In the genomic region with DNA sequence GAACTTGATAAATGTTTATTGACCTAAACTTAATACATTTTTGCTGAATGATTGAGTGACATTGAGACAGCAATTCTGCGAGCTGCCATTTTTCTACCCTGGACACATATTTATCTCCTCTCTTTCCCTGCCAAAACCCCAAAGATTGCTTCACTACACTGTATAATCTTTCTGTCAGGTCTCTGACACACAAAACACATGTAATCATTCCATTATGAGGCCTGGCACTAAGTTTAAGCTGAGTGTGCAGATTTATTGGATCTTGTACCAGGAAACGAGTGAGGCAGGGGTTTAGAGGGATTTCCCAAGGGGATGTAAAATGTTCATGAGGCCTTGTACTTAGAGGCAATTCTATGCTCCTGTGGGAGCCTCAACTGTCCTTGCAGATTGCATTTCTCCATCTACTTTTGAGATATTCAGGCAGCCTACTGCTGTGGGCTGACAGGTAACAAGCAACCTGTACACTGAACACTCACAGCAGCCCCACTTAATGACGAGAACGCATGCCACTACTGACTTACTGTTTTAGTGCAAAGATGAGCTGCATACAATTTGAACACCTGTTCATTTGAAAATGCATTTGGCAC, we compare ENCODE assay signal across 27 cellular contexts. TPM values are rescaled to one million over a fixed set of nuclear protein-coding genes. Genes with fewer than 3 reads are reported as not detected.
"Had no signal": no experiment of that assay in that cellular context is flagged by ENCODE, and none has a peak within 500 bp of the region (broad histone marks: within the 10 kb centered on the region; RNA-seq: fewer than 3 reads in every experiment).

No MANE protein-coding gene starts in this region.

- H3K4me1 ChIP-seq: breast epithelium had no signal

- H3K4me2 ChIP-seq: KMS-11, PC-9 had no signal

- H3K9me3 ChIP-seq: breast epithelium had no signal

- H3K36me3 ChIP-seq: breast epithelium had no signal

- ATAC-seq: activated T-cell treated with anti-CD3 and anti-CD28 coated beads, Interleukin-2, amount 50 U/mL, for 4 hours; activated T-helper 17 cell treated with anti-CD3 and anti-CD28 coated beads, Interleukin-2, amount 50 U/mL, for 72 hours; T-helper 17 cell; WTC11 had no signal

- H3K4me3 ChIP-seq: breast epithelium, PC-9 had no signal

- H3K4me3 Mint-ChIP-seq: activated CD4-positive, alpha-beta memory T cell treated with anti-CD3 and anti-CD28 coated beads for 36 hours; activated CD4-positive, alpha-beta T cell treated with anti-CD3 and anti-CD28 coated beads, Interleukin-2, amount 10 ng/mL, durations not matched to agents 7 days and 5 days; activated naive CD4-positive, alpha-beta T cell treated with anti-CD3 and anti-CD28 coated beads for 36 hours; activated naive CD8-positive, alpha-beta T cell; activated T-cell treated with anti-CD3 and anti-CD28 coated beads, Interleukin-2, amount 50 U/mL, for 4 hours; activated T-helper 17 cell treated with anti-CD3 and anti-CD28 coated beads, Interleukin-2, amount 50 U/mL, for 72 hours; T-helper 17 cell; WTC11 had no signal

- H3K9ac ChIP-seq: KMS-11 had no signal

- H3K27ac Mint-ChIP-seq: activated CD4-positive, alpha-beta memory T cell treated with anti-CD3 and anti-CD28 coated beads for 36 hours; activated CD4-positive, alpha-beta T cell treated with anti-CD3 and anti-CD28 coated beads, Interleukin-2, amount 10 ng/mL, durations not matched to agents 7 days and 5 days; activated naive CD4-positive, alpha-beta T cell treated with anti-CD3 and anti-CD28 coated beads for 36 hours; activated naive CD8-positive, alpha-beta T cell; activated T-helper 17 cell treated with anti-CD3 and anti-CD28 coated beads, Interleukin-2, amount 50 U/mL, for 72 hours; T-helper 17 cell; WTC11 had no signal

- H3K4me1 Mint-ChIP-seq: activated CD4-positive, alpha-beta T cell treated with anti-CD3 and anti-CD28 coated beads, Interleukin-2, amount 10 ng/mL, durations not matched to agents 7 days and 5 days; activated T-helper 17 cell treated with anti-CD3 and anti-CD28 coated beads, Interleukin-2, amount 50 U/mL, for 72 hours; T-helper 17 cell; WTC11 had no signal

- H3K27ac ChIP-seq: breast epithelium, KMS-11, PC-9 had no signal

- H3K27me3 ChIP-seq: breast epithelium had no signal

- DNase-seq: activated CD4-positive, alpha-beta memory T cell treated with anti-CD3 and anti-CD28 coated beads for 36 hours; activated CD4-positive, alpha-beta T cell treated with anti-CD3 and anti-CD28 coated beads, Interleukin-2, amount 10 ng/mL, durations not matched to agents 7 days and 5 days; activated CD4-positive, CD25-positive, alpha-beta regulatory T cell treated with anti-CD3 and anti-CD28 coated beads, Interleukin-2, amount 50 U/mL, for 72 hours; activated CD8-positive, alpha-beta memory T cell treated with anti-CD3 and anti-CD28 coated beads for 24 hours; activated gamma-delta T cell; activated naive CD4-positive, alpha-beta T cell treated with anti-CD3 and anti-CD28 coated beads for 36 hours; activated T-cell treated with anti-CD3 and anti-CD28 coated beads, Interleukin-2, amount 50 U/mL, for 4 hours; aorta; caudate nucleus; NCI-H1092; NCI-H1694; NCI-H2029; NCI-H2107; NCI-H2171 treated with DMSO at 0.1 percent for 48 hours; NCI-H226; NCI-H526; NCI-H774; PC-9; SHP77 treated with DMSO at 0.1 percent for 48 hours; T-helper 17 cell; T-helper 9 cell had no signal

- H3K9me3 Mint-ChIP-seq: activated CD4-positive, alpha-beta T cell treated with anti-CD3 and anti-CD28 coated beads, Interleukin-2, amount 10 ng/mL, durations not matched to agents 7 days and 5 days; activated T-cell treated with anti-CD3 and anti-CD28 coated beads, Interleukin-2, amount 50 U/mL, for 4 hours; activated T-helper 17 cell treated with anti-CD3 and anti-CD28 coated beads, Interleukin-2, amount 50 U/mL, for 72 hours had no signal

- H2AFZ ChIP-seq: PC-9 had no signal

RNA-seq across cellular contexts. Expression of gene OSR1, which starts 13.7 kb away (rescaled TPM):
- total RNA-seq: activated CD4-positive, alpha-beta memory T cell treated with anti-CD3 and anti-CD28 coated beads for 36 hours; activated CD4-positive, alpha-beta T cell treated with anti-CD3 and anti-CD28 coated beads, Interleukin-2, amount 10 ng/mL, durations not matched to agents 7 days and 5 days; activated naive CD4-positive, alpha-beta T cell treated with anti-CD3 and anti-CD28 coated beads for 36 hours; activated T-cell treated with anti-CD3 and anti-CD28 coated beads, Interleukin-2, amount 50 U/mL, for 4 hours; activated T-helper 17 cell treated with anti-CD3 and anti-CD28 coated beads, Interleukin-2, amount 50 U/mL, for 72 hours; SK-MEL-5; T-helper 17 cell had no signal
